2 cellular contexts compared by ENCODE assay signal in genomic region chr5:89069591-89069990, GRCh38.
TF ChIP-seq lines count a peak whose summit lies in the region.

No MANE protein-coding gene starts in this region.

TF ChIP-seq in H1, 55 proteins besides CTCF, POLR2A, EP300 and RAD21:
- no peak for TF ChIP-seq ATF2 (IDR thresholded peaks at IDR 0.05; ENCODE audit: low read length)
- TF ChIP-seq CEBPB (IDR thresholded peaks at IDR 0.05; ENCODE audit: low read depth, low read length), result no peak
- no peak for TF ChIP-seq HDAC6 (IDR thresholded peaks at IDR 0.05; ENCODE audit: low read depth, low read length)

TF ChIP-seq in SK-N-SH, 30 proteins besides CTCF, POLR2A, EP300 and RAD21 (continued from another document):
- TF ChIP-seq PBX3 (IDR thresholded peaks at IDR 0.05) (no peak), CHD2 (IDR thresholded peaks at IDR 0.05; ENCODE audit: low read length, partially characterized antibody) (no peak), YY1 (IDR thresholded peaks at IDR 0.05; ENCODE audit: low read depth) (no peak), NRF1 (IDR thresholded peaks at IDR 0.05; ENCODE audit: low read depth, low read length) (no peak), FOXM1 (IDR thresholded peaks at IDR 0.05; ENCODE audit: low read depth) (no peak), RXRA (IDR thresholded peaks at IDR 0.05; ENCODE audit: borderline replicate concordance, low read depth) (no peak), FOSL2 (IDR thresholded peaks at IDR 0.05; ENCODE audit: borderline replicate concordance, low read depth) (no peak), IRF3 (IDR thresholded peaks at IDR 0.05; ENCODE audit: low read depth, low read length) (no peak)
